ENCODE assay signal across 8 cellular contexts in the genomic region with DNA sequence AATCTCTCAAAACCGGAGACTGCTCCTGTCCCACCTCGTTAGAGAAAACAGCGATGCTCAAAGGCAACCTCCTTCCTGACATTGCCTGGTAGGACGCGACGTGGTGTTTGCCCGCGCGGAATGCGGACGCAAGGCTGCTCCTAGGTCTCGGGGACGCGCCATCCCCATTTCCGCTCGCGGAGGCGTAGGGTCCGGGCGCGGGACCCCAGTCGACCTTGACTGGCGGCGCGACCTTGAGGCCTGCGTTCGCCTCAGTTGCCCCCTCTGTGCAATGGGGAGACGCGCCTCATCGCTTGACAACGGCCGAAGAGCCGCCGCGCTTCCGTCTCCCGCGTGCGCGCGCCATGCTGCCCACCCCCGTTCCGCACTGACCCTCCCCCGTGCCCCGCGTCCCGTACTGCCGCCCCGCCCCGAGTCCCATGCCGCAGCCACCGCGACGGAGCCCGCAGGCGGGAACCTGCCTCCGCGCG. TPM values are rescaled to one million over a fixed set of nuclear protein-coding genes. Genes with fewer than 3 reads are reported as not detected.
DNase-seq lines count a peak whose midpoint lies in the region; ATAC-seq, FAIRE-seq and TF ChIP-seq lines count a peak whose summit lies in the region.

No MANE protein-coding gene starts in this region.

- no peak for TF ChIP-seq CTCF in GM12865 (IDR thresholded peaks at IDR 0.05; ENCODE audit: insufficient read depth, low read depth, low read length, missing control alignments)
- no peak for TF ChIP-seq CTCF in astrocyte of the cerebellum (IDR thresholded peaks at IDR 0.05; ENCODE audit: low read depth, low read length, missing control alignments)

- in situ Hi-C loops in astrocyte of the cerebellum (cut with HindIII; ENCODE audit: low sequenced_read_pairs) = no loop called here

- whole genome bisulfite sequencing in small intestine, 3 donors = 0 to 1% (median 1%) methylated on average over 43 to 59 of the region's 59 CpGs

- H3K9me3 ChIP-seq in small intestine (ENCODE audit: control insufficient read depth, low read depth) = no peaks in the 10 kb centered on the region

- H3K27ac ChIP-seq in ACC112 (ENCODE audit: low read depth, low read length) = peak overlapping the region; percentile 95
- H3K27ac ChIP-seq in small intestine (ENCODE audit: low read depth in 1 of 2, low read length in 1 of 2) = peak overlapping the region; percentile 68 to 90

- H3K4me1 ChIP-seq in ACC112 (ENCODE audit: control insufficient read depth, insufficient read depth, low read length, unreplicated experiment) (peaks cover 17% of the 10 kb centered on the region), small intestine (ENCODE audit: control insufficient read depth in 2 of 2, insufficient read depth in 1 of 2, low read depth in 1 of 2, low read length in 1 of 2) (peaks cover 0 to 3% of the 10 kb centered on the region in 2 donors)

- H2AFZ ChIP-seq in ACC112 (ENCODE audit: low read length, unreplicated experiment) = peak overlapping the region; percentile 76

- H3K4me3 ChIP-seq in ACC112 (ENCODE audit: low read depth, low read length) (peak overlapping the region; percentile 86), GM12865 (ENCODE audit: low read depth, low read length) (peak overlapping the region; percentile 68), astrocyte of the cerebellum (ENCODE audit: low read depth, low read length) (peak overlapping the region; percentile 97), iPS-11a (ENCODE audit: low read depth, low read length) (peak overlapping the region; percentile 81), small intestine (ENCODE audit: low read depth in 1 of 2, low read length in 2 of 2) (peak overlapping the region; percentile 57 to 86)

- peaks cover 46% of the 10 kb centered on the region for H3K79me2 ChIP-seq in ACC112 (ENCODE audit: control insufficient read depth, insufficient read depth, low read length, unreplicated experiment)

- peaks cover 27% of the 10 kb centered on the region for H3K36me3 ChIP-seq in ACC112 (ENCODE audit: insufficient read depth, low read length)
- peaks cover 5% of the 10 kb centered on the region in 2 donors for H3K36me3 ChIP-seq in small intestine (ENCODE audit: control insufficient read depth in 2 of 2, insufficient read depth in 2 of 2, low read length in 2 of 2)

- DNase-seq in GM12865 (ENCODE audit: low read depth) (no peak), NCI-H446 treated with DMSO at 0.1 percent for 48 hours (lab: John Stamatoyannopoulos, UW) (peak; percentile 56), astrocyte of the cerebellum (ENCODE audit: low read depth) (no peak), small intestine (peak; percentile 49)
- no peak for DNase-seq in stimulated activated CD4-positive, alpha-beta T cell treated with anti-CD3 and anti-CD28 coated beads, Interleukin-4, amount 100 ng/mL, for 4 hours

- peak; percentile 26 for ATAC-seq in HG02970 (IDR thresholded peaks at IDR 0.05; ENCODE audit: low FRiP score, unreplicated experiment)

- FAIRE-seq in small intestine (lab: Jason Lieb, UNC) = no peak

- H3K27me3 ChIP-seq in ACC112 (ENCODE audit: insufficient read depth, low read length) = no peaks in the 10 kb centered on the region
- no peaks in the 10 kb centered on the region for H3K27me3 ChIP-seq in small intestine (ENCODE audit: control insufficient read depth in 2 of 2, insufficient read depth in 2 of 2, low read length in 2 of 2)

RNA-seq across cellular contexts. Expression of a gene that starts 0.4 kb away (rescaled TPM):
- 1,000 to 10,000 TPM; 2,604 to 4,480 (median 3,018) TPM for polyA plus RNA-seq in small intestine

RNA-seq across cellular contexts. Expression of a gene that starts 47.4 kb away (rescaled TPM):
- 10 to 100 TPM; 18.9 to 43.5 (median 31.8) TPM for polyA plus RNA-seq in small intestine

RNA-seq across cellular contexts. Expression of a gene that starts 51.8 kb away (rescaled TPM):
- polyA plus RNA-seq in small intestine = 100 to 1,000 TPM in 1 of 3 donors, 10 to 100 TPM in 2; 76.7 to 137 (median 83.2) TPM

Comparison
In these comparisons a context has a peak if more than half of its experiments do, and no peak if none do; other contexts are left out.
1. DNase-seq: peak in NCI-H446 treated with DMSO at 0.1 percent for 48 hours (single experiment) and small intestine (single experiment); none in GM12865 (single experiment), astrocyte of the cerebellum (single experiment) and stimulated activated CD4-positive, alpha-beta T cell treated with anti-CD3 and anti-CD28 coated beads, Interleukin-4, amount 100 ng/mL, for 4 hours (0 of 2).
2. Peak in every context shown above with its lines, with median percentiles within 50 percentile points of each other: H3K4me3 ChIP-seq.